In genomic region chr15:23877502-23878412, GRCh38 we compare ENCODE assay signal across 8 cellular contexts.
DNase-seq lines count a peak whose midpoint lies in the region; ATAC-seq and TF ChIP-seq lines count a peak whose summit lies in the region.

No MANE protein-coding gene starts in this region.

- peaks cover 14% of the 10 kb centered on the region for H3K9me3 Mint-ChIP-seq in T-helper 2 cell treated with Interferon-gamma antibody and Interleukin-4, amounts not matched to agents 5 μg/mL and 100 μg/mL, for 36 hours
- H3K9me3 Mint-ChIP-seq in CD4-positive, alpha-beta T cell, result no peaks in the 10 kb centered on the region

- 22 to 24% (median 23%) methylated on average over 36 of the region's 36 CpGs for WGBS in psoas muscle, 3 donors

- H3K36me3 Mint-ChIP-seq in T-helper 2 cell treated with Interferon-gamma antibody and Interleukin-4, amounts not matched to agents 5 μg/mL and 100 μg/mL, for 36 hours (ENCODE audit: low read depth), result no peaks in the 10 kb centered on the region
- H3K36me3 Mint-ChIP-seq in CD4-positive, alpha-beta T cell (ENCODE audit: low read depth), result no peaks in the 10 kb centered on the region

- H3K27ac ChIP-seq in psoas muscle, result no peak overlapping the region
- H3K27ac ChIP-seq in CD4-positive, alpha-beta T cell (ENCODE audit: low read depth, low read length), result no peak overlapping the region

- H3K27me3 ChIP-seq in GM06990 (replicated peaks; ENCODE audit: control insufficient read depth, insufficient read depth, low read length), result no peaks in the 10 kb centered on the region
- no peaks in the 10 kb centered on the region for H3K27me3 ChIP-seq in psoas muscle (ENCODE audit: insufficient read depth in 3 of 3, low read length in 2 of 3)
- no peaks in the 10 kb centered on the region for H3K27me3 ChIP-seq in CD4-positive, alpha-beta T cell (ENCODE audit: control insufficient read depth, insufficient read depth, low read length)

- no peak overlapping the region for H3K4me3 Mint-ChIP-seq in T-helper 2 cell treated with Interferon-gamma antibody and Interleukin-4, amounts not matched to agents 5 μg/mL and 100 μg/mL, for 36 hours
- no peak overlapping the region for H3K4me3 Mint-ChIP-seq in CD4-positive, alpha-beta T cell

- no peaks in the 10 kb centered on the region for H3K4me1 Mint-ChIP-seq in T-helper 2 cell treated with Interferon-gamma antibody and Interleukin-4, amounts not matched to agents 5 μg/mL and 100 μg/mL, for 36 hours (ENCODE audit: low read depth)
- no peaks in the 10 kb centered on the region for H3K4me1 Mint-ChIP-seq in CD4-positive, alpha-beta T cell (ENCODE audit: low read depth)

- H3K27me3 Mint-ChIP-seq in T-helper 2 cell treated with Interferon-gamma antibody and Interleukin-4, amounts not matched to agents 5 μg/mL and 100 μg/mL, for 36 hours (ENCODE audit: low read depth), result no peaks in the 10 kb centered on the region
- H3K27me3 Mint-ChIP-seq in CD4-positive, alpha-beta T cell, result no peaks in the 10 kb centered on the region

- no peaks in the 10 kb centered on the region for H3K9me3 ChIP-seq in psoas muscle
- no peaks in the 10 kb centered on the region for H3K9me3 ChIP-seq in CD4-positive, alpha-beta T cell (ENCODE audit: control insufficient read depth, low read length)

- H3K27ac Mint-ChIP-seq in T-helper 2 cell treated with Interferon-gamma antibody and Interleukin-4, amounts not matched to agents 5 μg/mL and 100 μg/mL, for 36 hours, result no peak overlapping the region
- H3K27ac Mint-ChIP-seq in CD4-positive, alpha-beta T cell, result no peak overlapping the region

- peak; percentile 3 for TF ChIP-seq CTCF in GM06990 (IDR thresholded peaks at IDR 0.05; ENCODE audit: insufficient read depth, low read length, poor library complexity, severe bottlenecking)
- peak; percentile 55 for TF ChIP-seq CTCF in psoas muscle (IDR thresholded peaks at IDR 0.05)
- no peak for TF ChIP-seq CTCF in CD4-positive, alpha-beta T cell (IDR thresholded peaks at IDR 0.05)

- intact Hi-C loops in psoas muscle (cut with DNase I), result loop anchor here (5.0 kb wide), 1 partner anchor 235 kb away; no protein-coding TSS in a partner anchor
- intact Hi-C loops in CD4-positive, alpha-beta T cell (cut with DNase I, micrococcal nuclease), result no loop called here

- H3K4me1 ChIP-seq in psoas muscle, result no peaks in the 10 kb centered on the region

- DNase-seq in GM06990 (ENCODE audit: extremely low read depth, insufficient read length) (no peak), globus pallidus (ENCODE audit: low spot score) (peak; percentile 11), psoas muscle (peak; percentile 34 to 61), SIG-M5 (lab: John Stamatoyannopoulos, UW) (no peak), MV-4-11 (lab: John Stamatoyannopoulos, UW) (no peak)
- DNase-seq in Jurkat, Clone E6-1 (ENCODE audit: low read depth, low spot score), result peak; percentile 62
- peak; percentile 7 for DNase-seq in T-helper 2 cell treated with Interferon-gamma antibody and Interleukin-4, amounts not matched to agents 5 μg/mL and 100 μg/mL, for 36 hours (ENCODE audit: low spot score)
- no peak for DNase-seq in CD4-positive, alpha-beta T cell

- H3K36me3 ChIP-seq in GM06990 (ENCODE audit: control insufficient read depth, insufficient read depth, low read length) (no peaks in the 10 kb centered on the region), psoas muscle (ENCODE audit: insufficient read depth in 1 of 2, low read depth in 1 of 2) (no peaks in the 10 kb centered on the region)

- CTCF ChIA-PET in CD4-positive, alpha-beta T cell (lab: Charles Lee), result no interaction called here

- ATAC-seq in psoas muscle, result peak in 3 of 4 donors; percentile 53 to 77 (median 75)
- no peak for ATAC-seq in CD4-positive, alpha-beta T cell (ENCODE audit: poor library complexity)

- no peak overlapping the region for H3K4me3 ChIP-seq in GM06990 (replicated peaks; ENCODE audit: low read depth, low read length)
- peak overlapping the region; percentile 7 for H3K4me3 ChIP-seq in Jurkat, Clone E6-1 (ENCODE audit: low read length)
- no peak overlapping the region for H3K4me3 ChIP-seq in psoas muscle

- POLR2A ChIA-PET in CD4-positive, alpha-beta T cell (lab: Charles Lee), result no interaction called here

Comparison
In these comparisons a context has a peak if more than half of its experiments do, and no peak if none do; other contexts are left out.
1. DNase-seq: peak in Jurkat, Clone E6-1 (single experiment), T-helper 2 cell treated with Interferon-gamma antibody and Interleukin-4, amounts not matched to agents 5 μg/mL and 100 μg/mL, for 36 hours (single experiment), globus pallidus (single experiment) and psoas muscle (2 of 2); none in GM06990 (single experiment), SIG-M5 (single experiment), MV-4-11 (single experiment) and CD4-positive, alpha-beta T cell (0 of 10).
2. intact Hi-C loops: an anchor here in psoas muscle (5.0 kb wide); none called in CD4-positive, alpha-beta T cell.